In genomic region chr2:17813742-17814458, GRCh38 we compare ENCODE assay signal across 8 cellular contexts. TPM values are rescaled to one million over a fixed set of nuclear protein-coding genes. Genes with fewer than 3 reads are reported as not detected.
DNase-seq lines count a peak whose midpoint lies in the region; ATAC-seq and TF ChIP-seq lines count a peak whose summit lies in the region.

No MANE protein-coding gene starts in this region.

- H3K79me2 ChIP-seq in OCI-LY7 (ENCODE audit: insufficient read depth, low read depth, low read length) = no peaks in the 10 kb centered on the region

- no peaks in the 10 kb centered on the region for H4K20me1 ChIP-seq in OCI-LY7 (ENCODE audit: insufficient read depth, low read length)

- peak overlapping the region; percentile 69 for H3K4me2 ChIP-seq in OCI-LY7 (ENCODE audit: low read length)

- peak overlapping the region; percentile 69; the same call in 1 of the 2 replicates for H2AFZ ChIP-seq in OCI-LY7 (ENCODE audit: low read length)

- BruUV-seq in OCI-LY7 (replicated peaks; lab: Mats Ljungman, UMichigan) = no TSS peak

- H3K4me3 ChIP-seq in OCI-LY7 (ENCODE audit: low read depth, low read length, poor library complexity, severe bottlenecking) = peak overlapping the region; percentile 50

- intact Hi-C loops in OCI-LY7 (cut with micrococcal nuclease; ENCODE audit: unreplicated experiment) = no loop called here

- H3K9me2 ChIP-seq in OCI-LY7 (ENCODE audit: insufficient read depth, low read length) = no peaks in the 10 kb centered on the region

- DNase-seq in OCI-LY7 (ENCODE audit: low spot score) = peak; percentile 84
- peak; percentile 97 for DNase-seq in myocyte (ENCODE audit: low read depth)
- DNase-seq in HuH-7.5 (ENCODE audit: low spot score) = no peak
- DNase-seq in A172 (ENCODE audit: low spot score) = no peak
- no peak for DNase-seq in KG1 (lab: John Stamatoyannopoulos, UW)
- no peak for DNase-seq in RKO (ENCODE audit: low spot score)

- ATAC-seq in GM18907 (IDR thresholded peaks at IDR 0.05; ENCODE audit: unreplicated experiment) = peak; percentile 94
- peak; percentile 90 for ATAC-seq in HG02885 (IDR thresholded peaks at IDR 0.05; ENCODE audit: poor library complexity, unreplicated experiment)

- peaks cover 39% of the 10 kb centered on the region for H3K4me1 ChIP-seq in OCI-LY7 (ENCODE audit: insufficient read depth, low read length, poor library complexity, severe bottlenecking)

- no peak for TF ChIP-seq CTCF in OCI-LY7 (conservative IDR thresholded peaks at IDR 0.05; ENCODE audit: low read length)

- H3K27ac ChIP-seq in OCI-LY7 (ENCODE audit: low read depth, low read length, poor library complexity, severe bottlenecking) = peak overlapping the region; percentile 53

- CTCF ChIA-PET in OCI-LY7 (lab: Charles Lee; ENCODE audit: unreplicated experiment) = no interaction called here

- POLR2A ChIA-PET in OCI-LY7 (lab: Charles Lee) = interaction anchor here (0.6 to 2.8 kb wide), 9 partner anchors 8 to 130 kb away, joined by 3 to 12 read pairs (median 4); no protein-coding TSS in a partner anchor

- H3K9me3 ChIP-seq in OCI-LY7 (ENCODE audit: low read length) = no peaks in the 10 kb centered on the region

- H3K36me3 ChIP-seq in OCI-LY7 (ENCODE audit: insufficient read depth, low read length) = no peaks in the 10 kb centered on the region

RNA-seq across cellular contexts. Expression of gene MSGN1, which starts 2.4 kb away (rescaled TPM):
- total RNA-seq in OCI-LY7 (2014; rRNA removed; shearing (Covaris generic)) = not detected in 2 replicates
- total RNA-seq in OCI-LY7 (2022) (not detected in 2 replicates), myocyte (not detected in 2 replicates)
- polyA plus RNA-seq in myocyte (2012) = not detected
- total RNA-seq in A172 (2014; rRNA removed; shearing (Covaris generic)) = not detected in 2 replicates

RNA-seq across cellular contexts. Expression of gene GEN1, which starts 60.0 kb away (rescaled TPM):
- 37.6 and 52.5 TPM in 2 replicates for total RNA-seq in OCI-LY7 (2014; rRNA removed; shearing (Covaris generic))
- total RNA-seq in OCI-LY7 (2022) (101 and 112 TPM in 2 replicates), myocyte (10.4 and 11.3 TPM in 2 replicates)
- polyA plus RNA-seq in myocyte (2012) = 2.3 TPM
- 24.7 and 31.2 TPM in 2 replicates for total RNA-seq in A172 (2014; rRNA removed; shearing (Covaris generic))

Comparison
In these comparisons a context has a peak if more than half of its experiments do, and no peak if none do; other contexts are left out.
1. DNase-seq: peak in OCI-LY7 (single experiment) and myocyte (single experiment); none in HuH-7.5 (single experiment), A172 (single experiment), KG1 (single experiment) and RKO (single experiment).